Comparison of ENCODE assay signal across 1 cellular context in genomic region chr7:93578762-93579161, GRCh38.
TF ChIP-seq lines count a peak whose summit lies in the region.

No MANE protein-coding gene starts in this region.

TF ChIP-seq in HepG2, 621 proteins besides CTCF, POLR2A, EP300 and RAD21 (continued from another document):
- TF ChIP-seq PAXIP1 (CRISPR knock-in tag; conservative IDR thresholded peaks at IDR 0.05) (peak; percentile 49; the same call in 1 of the 2 replicates), ZNF644 (CRISPR knock-in tag; IDR thresholded peaks at IDR 0.05; ENCODE audit: low read depth) (0 out of 2 replicates have a peak, but pooled peaks have one; percentile 9), HOXA9 (CRISPR knock-in tag; IDR thresholded peaks at IDR 0.05; ENCODE audit: borderline replicate concordance) (no peak), ELF3 (CRISPR knock-in tag; IDR thresholded peaks at IDR 0.05) (0 out of 2 replicates have a peak, but pooled peaks have one; percentile 31), ZNF224 (CRISPR knock-in tag; IDR thresholded peaks at IDR 0.05) (no peak), BRCA1 (CRISPR knock-in tag; IDR thresholded peaks at IDR 0.05) (no peak), TBL1XR1 (IDR thresholded peaks at IDR 0.05; ENCODE audit: borderline replicate concordance, low read length, partially characterized antibody) (no peak), ZEB1 (IDR thresholded peaks at IDR 0.05; ENCODE audit: insufficient replicate concordance, low read depth) (no peak), CERS6 (CRISPR knock-in tag; IDR thresholded peaks at IDR 0.05) (no peak), CREB1 (IDR thresholded peaks at IDR 0.05) (no peak), CREB1 (CRISPR knock-in tag; IDR thresholded peaks at IDR 0.05) (0 out of 2 replicates have a peak, but pooled peaks have one; percentile 20), KLF11 (CRISPR knock-in tag; IDR thresholded peaks at IDR 0.05) (no peak), ZFYVE20 (CRISPR knock-in tag; IDR thresholded peaks at IDR 0.05; ENCODE audit: borderline replicate concordance, low read depth) (no peak), THRA (CRISPR knock-in tag; IDR thresholded peaks at IDR 0.05; ENCODE audit: borderline replicate concordance) (no peak), POLR2G (IDR thresholded peaks at IDR 0.05; ENCODE audit: low read depth, low read length) (no peak), HNRNPL (IDR thresholded peaks at IDR 0.05; ENCODE audit: low read depth, low read length) (no peak), HOXA5 (CRISPR knock-in tag; IDR thresholded peaks at IDR 0.05) (no peak), CEBPB (IDR thresholded peaks at IDR 0.05; ENCODE audit: borderline replicate concordance, low read depth, low read length) (peak; percentile 13; the same call in 1 of the 2 replicates), MAFF (IDR thresholded peaks at IDR 0.05; ENCODE audit: low read depth, low read length) (no peak), ZNF674 (CRISPR knock-in tag; IDR thresholded peaks at IDR 0.05; ENCODE audit: low read depth) (no peak), NFIC (IDR thresholded peaks at IDR 0.05; ENCODE audit: low read length) (peak; percentile 32; the same call in 1 of the 2 replicates), ZBTB46 (CRISPR knock-in tag; IDR thresholded peaks at IDR 0.05; ENCODE audit: borderline replicate concordance) (no peak), TRAFD1 (CRISPR knock-in tag; IDR thresholded peaks at IDR 0.05; ENCODE audit: borderline replicate concordance) (no peak), ZNF749 (CRISPR knock-in tag; IDR thresholded peaks at IDR 0.05; ENCODE audit: borderline replicate concordance) (no peak), AGO2 (optimal IDR thresholded peaks at IDR 0.05; ENCODE audit: low read depth, low read length) (no peak), ZNF276 (CRISPR knock-in tag; IDR thresholded peaks at IDR 0.05; ENCODE audit: low read depth) (no peak), STAT6 (CRISPR knock-in tag; IDR thresholded peaks at IDR 0.05; ENCODE audit: borderline replicate concordance) (no peak), FOXA3 (CRISPR knock-in tag; IDR thresholded peaks at IDR 0.05) (peak; percentile 49), E2F2 (CRISPR knock-in tag; IDR thresholded peaks at IDR 0.05; ENCODE audit: borderline replicate concordance) (no peak), ONECUT2 (CRISPR knock-in tag; IDR thresholded peaks at IDR 0.05) (no peak), SAP130 (CRISPR knock-in tag; IDR thresholded peaks at IDR 0.05; ENCODE audit: low read depth) (0 out of 2 replicates have a peak, but pooled peaks have one; percentile 31), RARG (CRISPR knock-in tag; IDR thresholded peaks at IDR 0.05; ENCODE audit: low read depth) (no peak), RNF2 (conservative IDR thresholded peaks at IDR 0.05; ENCODE audit: low read depth) (no peak), RFX5 (IDR thresholded peaks at IDR 0.05; ENCODE audit: low read depth, low read length) (no peak), SP5 (CRISPR knock-in tag; IDR thresholded peaks at IDR 0.05; ENCODE audit: borderline replicate concordance, low read depth) (no peak), ZKSCAN5 (CRISPR knock-in tag; IDR thresholded peaks at IDR 0.05) (no peak)
